15 cellular contexts compared by ENCODE assay signal in genomic region chr2:74290066-74290465, GRCh38. TPM values are rescaled to one million over a fixed set of nuclear protein-coding genes. Genes with fewer than 3 reads are reported as not detected.
DNase-seq lines count a peak whose midpoint lies in the region; ATAC-seq and TF ChIP-seq lines count a peak whose summit lies in the region.
"Had no signal": no experiment of that assay in that cellular context is flagged by ENCODE, and none has a peak within 500 bp of the region (broad histone marks: within the 10 kb centered on the region; RNA-seq: fewer than 3 reads in every experiment).

No MANE protein-coding gene starts in this region.

- no peak overlapping the region for H3K27ac Mint-ChIP-seq in WTC11
- H3K27ac Mint-ChIP-seq: HFFc6 had no signal

- H3K9me3 ChIP-seq in BE2C, result no peaks in the 10 kb centered on the region
- H3K9me3 ChIP-seq: esophagus muscularis mucosa, heart right ventricle had no signal

- H3K36me3 Mint-ChIP-seq in WTC11, result no peaks in the 10 kb centered on the region

- no peak overlapping the region for H3K4me3 ChIP-seq in BE2C (ENCODE audit: low read depth, low read length)
- H3K4me3 ChIP-seq: esophagus muscularis mucosa, heart right ventricle had no signal

- peak; percentile 50 for ATAC-seq in WTC11
- no peak for ATAC-seq in GM21528 (IDR thresholded peaks at IDR 0.05; ENCODE audit: low FRiP score, unreplicated experiment)

- H3K36me3 ChIP-seq in BE2C, result no peaks in the 10 kb centered on the region

- H3K27me3 Mint-ChIP-seq in WTC11 (ENCODE audit: low read depth), result peaks cover 3% of the 10 kb centered on the region

- no peak for TF ChIP-seq CTCF in BE2C (IDR thresholded peaks at IDR 0.05; ENCODE audit: low read depth, low read length)
- no peak for TF ChIP-seq CTCF in WTC11 (IDR thresholded peaks at IDR 0.05)

- POLR2A ChIA-PET in WTC11 (lab: Charles Lee), result no interaction called here

- no peaks in the 10 kb centered on the region for H3K4me1 Mint-ChIP-seq in WTC11

- DNase-seq in BE2C, result peak; percentile 9
- peak; percentile 80 for DNase-seq in ELF-1 (ENCODE audit: low read depth, low spot score)
- no peak for DNase-seq in WTC11 (ENCODE audit: low spot score)
- peak; percentile 76 for DNase-seq in islet precursor cell
- no peak for DNase-seq in AML-193 (lab: John Stamatoyannopoulos, UW)
- no peak for DNase-seq in D341Med (ENCODE audit: low spot score)
- DNase-seq: anterior cingulate cortex, cortex of kidney, heart right ventricle, HFFc6, NCI-H2081, SIG-M5, substantia nigra had no signal

- CTCF ChIA-PET in WTC11 (lab: Charles Lee), result interaction anchor here (2.4 kb wide), 1 partner anchor 45 kb away, joined by 12 read pairs; no protein-coding TSS in a partner anchor

- H3K27me3 ChIP-seq in BE2C, result no peaks in the 10 kb centered on the region
- H3K27me3 ChIP-seq: esophagus muscularis mucosa, heart right ventricle had no signal

- H3K4me3 Mint-ChIP-seq in WTC11, result no peak overlapping the region
- H3K4me3 Mint-ChIP-seq: HFFc6 had no signal

- no peaks in the 10 kb centered on the region for H3K4me1 ChIP-seq in BE2C
- H3K4me1 ChIP-seq: esophagus muscularis mucosa had no signal

- H3K9me3 Mint-ChIP-seq in WTC11, result no peaks in the 10 kb centered on the region
- H3K9me3 Mint-ChIP-seq: HFFc6 had no signal

TF ChIP-seq in WTC11, 78 proteins besides CTCF, POLR2A, EP300 and RAD21:
- no peak for TF ChIP-seq ATF6 (CRISPR knock-in tag; IDR thresholded peaks at IDR 0.05)
- no peak for TF ChIP-seq CREM (CRISPR knock-in tag; IDR thresholded peaks at IDR 0.05)
- TF ChIP-seq, protein P1, sequence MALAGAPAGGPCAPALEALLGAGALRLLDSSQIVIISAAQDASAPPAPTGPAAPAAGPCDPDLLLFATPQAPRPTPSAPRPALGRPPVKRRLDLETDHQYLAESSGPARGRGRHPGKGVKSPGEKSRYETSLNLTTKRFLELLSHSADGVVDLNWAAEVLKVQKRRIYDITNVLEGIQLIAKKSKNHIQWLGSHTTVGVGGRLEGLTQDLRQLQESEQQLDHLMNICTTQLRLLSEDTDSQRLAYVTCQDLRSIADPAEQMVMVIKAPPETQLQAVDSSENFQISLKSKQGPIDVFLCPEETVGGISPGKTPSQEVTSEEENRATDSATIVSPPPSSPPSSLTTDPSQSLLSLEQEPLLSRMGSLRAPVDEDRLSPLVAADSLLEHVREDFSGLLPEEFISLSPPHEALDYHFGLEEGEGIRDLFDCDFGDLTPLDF (CRISPR knock-in tag; IDR thresholded peaks at IDR 0.05), result no peak
- TF ChIP-seq, protein P2, sequence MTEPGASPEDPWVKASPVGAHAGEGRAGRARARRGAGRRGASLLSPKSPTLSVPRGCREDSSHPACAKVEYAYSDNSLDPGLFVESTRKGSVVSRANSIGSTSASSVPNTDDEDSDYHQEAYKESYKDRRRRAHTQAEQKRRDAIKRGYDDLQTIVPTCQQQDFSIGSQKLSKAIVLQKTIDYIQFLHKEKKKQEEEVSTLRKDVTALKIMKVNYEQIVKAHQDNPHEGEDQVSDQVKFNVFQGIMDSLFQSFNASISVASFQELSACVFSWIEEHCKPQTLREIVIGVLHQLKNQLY (CRISPR knock-in tag; IDR thresholded peaks at IDR 0.05), result no peak
- no peak for TF ChIP-seq CDX4 (CRISPR knock-in tag; IDR thresholded peaks at IDR 0.05; ENCODE audit: borderline replicate concordance)
- TF ChIP-seq, protein P3, sequence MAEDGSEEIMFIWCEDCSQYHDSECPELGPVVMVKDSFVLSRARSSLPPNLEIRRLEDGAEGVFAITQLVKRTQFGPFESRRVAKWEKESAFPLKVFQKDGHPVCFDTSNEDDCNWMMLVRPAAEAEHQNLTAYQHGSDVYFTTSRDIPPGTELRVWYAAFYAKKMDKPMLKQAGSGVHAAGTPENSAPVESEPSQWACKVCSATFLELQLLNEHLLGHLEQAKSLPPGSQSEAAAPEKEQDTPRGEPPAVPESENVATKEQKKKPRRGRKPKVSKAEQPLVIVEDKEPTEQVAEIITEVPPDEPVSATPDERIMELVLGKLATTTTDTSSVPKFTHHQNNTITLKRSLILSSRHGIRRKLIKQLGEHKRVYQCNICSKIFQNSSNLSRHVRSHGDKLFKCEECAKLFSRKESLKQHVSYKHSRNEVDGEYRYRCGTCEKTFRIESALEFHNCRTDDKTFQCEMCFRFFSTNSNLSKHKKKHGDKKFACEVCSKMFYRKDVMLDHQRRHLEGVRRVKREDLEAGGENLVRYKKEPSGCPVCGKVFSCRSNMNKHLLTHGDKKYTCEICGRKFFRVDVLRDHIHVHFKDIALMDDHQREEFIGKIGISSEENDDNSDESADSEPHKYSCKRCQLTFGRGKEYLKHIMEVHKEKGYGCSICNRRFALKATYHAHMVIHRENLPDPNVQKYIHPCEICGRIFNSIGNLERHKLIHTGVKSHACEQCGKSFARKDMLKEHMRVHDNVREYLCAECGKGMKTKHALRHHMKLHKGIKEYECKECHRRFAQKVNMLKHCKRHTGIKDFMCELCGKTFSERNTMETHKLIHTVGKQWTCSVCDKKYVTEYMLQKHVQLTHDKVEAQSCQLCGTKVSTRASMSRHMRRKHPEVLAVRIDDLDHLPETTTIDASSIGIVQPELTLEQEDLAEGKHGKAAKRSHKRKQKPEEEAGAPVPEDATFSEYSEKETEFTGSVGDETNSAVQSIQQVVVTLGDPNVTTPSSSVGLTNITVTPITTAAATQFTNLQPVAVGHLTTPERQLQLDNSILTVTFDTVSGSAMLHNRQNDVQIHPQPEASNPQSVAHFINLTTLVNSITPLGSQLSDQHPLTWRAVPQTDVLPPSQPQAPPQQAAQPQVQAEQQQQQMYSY (CRISPR knock-in tag; IDR thresholded peaks at IDR 0.05), result no peak
- no peak for TF ChIP-seq FOXK1 (CRISPR knock-in tag; IDR thresholded peaks at IDR 0.05)
- no peak for TF ChIP-seq ZNF425 (CRISPR knock-in tag; conservative IDR thresholded peaks at IDR 0.05)
- no peak for TF ChIP-seq ATF2 (CRISPR knock-in tag; IDR thresholded peaks at IDR 0.05; ENCODE audit: borderline replicate concordance, low read depth)

RNA-seq across cellular contexts. Expression of gene SLC4A5, which starts 53.1 kb away (rescaled TPM):
- 1.0 TPM for polyA plus RNA-seq in BE2C (2012; ENCODE audit: insufficient read depth, insufficient read length, low read depth)
- 0.62 to 1.8 TPM (median 1.2 TPM) in 3 replicates for total RNA-seq in WTC11 (2021)

Comparison
In these comparisons a context has a peak if more than half of its experiments do, and no peak if none do; other contexts are left out.
1. DNase-seq: peak in BE2C (single experiment), ELF-1 (single experiment) and islet precursor cell (single experiment); none in WTC11 (single experiment), AML-193 (0 of 2) and D341Med (single experiment).